ENCODE assay signal across 13 cellular contexts in the genomic region with DNA sequence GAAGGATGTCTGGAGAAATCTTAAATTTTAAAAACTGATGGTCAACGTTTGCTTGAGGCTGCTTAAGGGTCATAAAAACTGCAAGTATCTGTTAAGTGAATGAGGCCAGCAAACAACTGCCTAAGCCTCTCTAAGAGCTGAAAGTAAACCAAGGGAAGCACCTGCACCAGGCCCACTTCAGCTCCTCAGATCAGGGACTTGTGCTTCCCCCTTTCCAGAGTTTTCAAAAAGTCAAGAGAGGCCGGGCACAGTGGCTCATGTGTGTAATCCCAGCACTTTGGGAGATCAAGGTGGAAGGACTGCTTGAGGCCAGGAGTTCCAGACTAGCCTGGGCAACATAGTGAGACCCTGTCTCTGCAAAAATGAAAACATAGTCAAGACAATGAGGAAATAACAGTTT. TPM values are rescaled to one million over a fixed set of nuclear protein-coding genes. Genes with fewer than 3 reads are reported as not detected.
DNase-seq lines count a peak whose midpoint lies in the region; ATAC-seq and TF ChIP-seq lines count a peak whose summit lies in the region.
"Had no signal": no experiment of that assay in that cellular context is flagged by ENCODE, and none has a peak within 500 bp of the region (broad histone marks: within the 10 kb centered on the region; RNA-seq: fewer than 3 reads in every experiment).

No MANE protein-coding gene starts in this region.

- peaks cover 62% of the 10 kb centered on the region for H3K4me1 Mint-ChIP-seq in activated CD8-positive, alpha-beta memory T cell treated with anti-CD3 and anti-CD28 coated beads, Interleukin-2, amount 10 ng/mL, durations not matched to agents 7 days and 5 days
- peaks cover 50% of the 10 kb centered on the region for H3K4me1 Mint-ChIP-seq in T-helper 17 cell
- peaks cover 54% of the 10 kb centered on the region for H3K4me1 Mint-ChIP-seq in stimulated activated memory B cell treated with anti-CD40 and anti-IgM and Interleukin-4, amounts not matched to agents 10 μg/mL and 1 μg/mL and 100 μg/mL, for 72 hours

- H3K9me3 ChIP-seq in T-helper 17 cell (ENCODE audit: control insufficient read depth, low read length, poor library complexity, severe bottlenecking) (no peaks in the 10 kb centered on the region), colonic mucosa (no peaks in the 10 kb centered on the region)

- H3K27ac Mint-ChIP-seq in activated CD8-positive, alpha-beta memory T cell treated with anti-CD3 and anti-CD28 coated beads, Interleukin-2, amount 10 ng/mL, durations not matched to agents 7 days and 5 days: peak overlapping the region; percentile 87
- H3K27ac Mint-ChIP-seq in T-helper 17 cell: peak overlapping the region; percentile 91
- H3K27ac Mint-ChIP-seq in stimulated activated memory B cell treated with anti-CD40 and anti-IgM and Interleukin-4, amounts not matched to agents 10 μg/mL and 1 μg/mL and 100 μg/mL, for 72 hours: peak overlapping the region; percentile 73

- H3K4me1 ChIP-seq in colonic mucosa: peaks cover 14% of the 10 kb centered on the region

- H3K4me3 Mint-ChIP-seq in activated CD8-positive, alpha-beta memory T cell treated with anti-CD3 and anti-CD28 coated beads, Interleukin-2, amount 10 ng/mL, durations not matched to agents 7 days and 5 days: no peak overlapping the region
- H3K4me3 Mint-ChIP-seq in T-helper 17 cell: no peak overlapping the region
- H3K4me3 Mint-ChIP-seq in stimulated activated memory B cell treated with anti-CD40 and anti-IgM and Interleukin-4, amounts not matched to agents 10 μg/mL and 1 μg/mL and 100 μg/mL, for 72 hours: no peak overlapping the region

- no peak for ATAC-seq in activated CD8-positive, alpha-beta memory T cell treated with anti-CD3 and anti-CD28 coated beads, Interleukin-2, amount 10 ng/mL, durations not matched to agents 7 days and 5 days
- no peak for ATAC-seq in T-helper 17 cell
- no peak for ATAC-seq in stimulated activated memory B cell treated with anti-CD40 and anti-IgM and Interleukin-4, amounts not matched to agents 10 μg/mL and 1 μg/mL and 100 μg/mL, for 72 hours
- ATAC-seq: K562 had no signal

- no peak overlapping the region for H3K9ac ChIP-seq in colonic mucosa (ENCODE audit: low read depth in 2 of 2, low read length in 2 of 2)

- H3K27me3 ChIP-seq in dorsolateral prefrontal cortex (no peaks in the 10 kb centered on the region), colonic mucosa (no peaks in the 10 kb centered on the region)

- no peaks in the 10 kb centered on the region for H3K36me3 ChIP-seq in colonic mucosa

- intact Hi-C loops in dorsolateral prefrontal cortex (cut with DNase I) (loop anchor here (5.0 to 10.0 kb wide), 5 partner anchors 118 to 548 kb away; partner anchors contain the start of gene SNX22 (in 1 of the 2)), colonic mucosa (cut with DNase I) (no loop called here)

- H3K9me3 Mint-ChIP-seq in activated CD8-positive, alpha-beta memory T cell treated with anti-CD3 and anti-CD28 coated beads, Interleukin-2, amount 10 ng/mL, durations not matched to agents 7 days and 5 days (ENCODE audit: low read depth): no peaks in the 10 kb centered on the region
- no peaks in the 10 kb centered on the region for H3K9me3 Mint-ChIP-seq in stimulated activated memory B cell treated with anti-CD40 and anti-IgM and Interleukin-4, amounts not matched to agents 10 μg/mL and 1 μg/mL and 100 μg/mL, for 72 hours

- H3K4me3 ChIP-seq in dorsolateral prefrontal cortex (no peak overlapping the region), colonic mucosa (no peak overlapping the region)
- H3K4me3 ChIP-seq: K562 had no signal

- H3K27me3 Mint-ChIP-seq in activated CD8-positive, alpha-beta memory T cell treated with anti-CD3 and anti-CD28 coated beads, Interleukin-2, amount 10 ng/mL, durations not matched to agents 7 days and 5 days: peaks cover 3% of the 10 kb centered on the region
- H3K27me3 Mint-ChIP-seq in T-helper 17 cell: no peaks in the 10 kb centered on the region
- no peaks in the 10 kb centered on the region for H3K27me3 Mint-ChIP-seq in stimulated activated memory B cell treated with anti-CD40 and anti-IgM and Interleukin-4, amounts not matched to agents 10 μg/mL and 1 μg/mL and 100 μg/mL, for 72 hours

- DNase-seq in activated CD8-positive, alpha-beta memory T cell treated with anti-CD3 and anti-CD28 coated beads, Interleukin-2, amount 10 ng/mL, durations not matched to agents 7 days and 5 days: no peak
- DNase-seq in activated CD8-positive, alpha-beta memory T cell treated with anti-CD3 and anti-CD28 coated beads, Interleukin-2, amount 50 U/mL, for 4 hours: no peak
- DNase-seq in T-helper 17 cell (no peak), dorsolateral prefrontal cortex (no peak), GF-D8 (lab: John Stamatoyannopoulos, UW) (no peak), NCI-H128 (lab: John Stamatoyannopoulos, UW; ENCODE audit: unreplicated experiment) (no peak), colonic mucosa (no peak)
- DNase-seq: activated CD4-positive, CD25-positive, alpha-beta regulatory T cell treated with anti-CD3 and anti-CD28 coated beads, Interleukin-2, amount 50 U/mL, for 72 hours; kidney; NCI-H1092 treated with DMSO at 0.1 percent for 48 hours; NK-92 treated with Interleukin-12 subunit alpha and Interleukin-12 subunit beta, amount 100 ng/mL, for 24 hours had no signal

- H3K27ac ChIP-seq in dorsolateral prefrontal cortex: peak overlapping the region in 46 of 59 donors; percentile 1 to 97 (median 53)
- no peak overlapping the region for H3K27ac ChIP-seq in colonic mucosa

- H3K36me3 Mint-ChIP-seq in activated CD8-positive, alpha-beta memory T cell treated with anti-CD3 and anti-CD28 coated beads, Interleukin-2, amount 10 ng/mL, durations not matched to agents 7 days and 5 days: peaks cover 8% of the 10 kb centered on the region
- H3K36me3 Mint-ChIP-seq in T-helper 17 cell (ENCODE audit: low read depth): peaks cover 3% of the 10 kb centered on the region
- H3K36me3 Mint-ChIP-seq in stimulated activated memory B cell treated with anti-CD40 and anti-IgM and Interleukin-4, amounts not matched to agents 10 μg/mL and 1 μg/mL and 100 μg/mL, for 72 hours: peaks cover 43% of the 10 kb centered on the region

- CTCF ChIA-PET in activated CD8-positive, alpha-beta memory T cell treated with anti-CD3 and anti-CD28 coated beads, Interleukin-2, amount 10 ng/mL, durations not matched to agents 7 days and 5 days (lab: Charles Lee): interaction anchor here (0.6 to 11.6 kb wide), 15 partner anchors 10 to 548 kb away, joined by 3 to 151 read pairs (median 4); partner anchors contain the start of genes DAPK2, FBXL22 and SNX1

- TF ChIP-seq CTCF in dorsolateral prefrontal cortex (IDR thresholded peaks at IDR 0.05 in 54 of 56, conservative IDR thresholded peaks at IDR 0.05 in 2 of 56; ENCODE audit: low read depth in 1 of 56, partially characterized antibody in 56 of 56): no peak
- TF ChIP-seq CTCF in colonic mucosa (IDR thresholded peaks at IDR 0.05): no peak

RNA-seq across cellular contexts. Expression of gene FBXL22, which starts 9.1 kb away (rescaled TPM):
- under 1 TPM; 0.56 to 0.85 TPM for total RNA-seq in activated CD8-positive, alpha-beta memory T cell treated with anti-CD3 and anti-CD28 coated beads, Interleukin-2, amount 10 ng/mL, durations not matched to agents 7 days and 5 days
- total RNA-seq in T-helper 17 cell: 1 to 10 TPM in 1 of 2 donors, under 1 TPM in 1; 0.81 to 1.1 TPM
- 1 to 10 TPM in 111 of 120 experiments, under 1 TPM in 9; 0.60 to 5.0 (median 2.0) TPM for total RNA-seq in dorsolateral prefrontal cortex
- total RNA-seq in colonic mucosa: 1 to 10 TPM; 2.1 to 4.4 TPM
- total RNA-seq: K562 had no signal
